ENCODE assay signal across 27 cellular contexts in genomic region chr4:173829565-173829964, GRCh38.
"Had no signal": no experiment of that assay in that cellular context is flagged by ENCODE, and none has a peak within 500 bp of the region (broad histone marks: within the 10 kb centered on the region; RNA-seq: fewer than 3 reads in every experiment).

No MANE protein-coding gene starts in this region.

- H3K36me3 ChIP-seq: stomach, suprapubic skin, thoracic aorta, thyroid gland, tibial artery, tibial nerve, transverse colon, upper lobe of left lung, uterus, vagina had no signal

- H3K4me1 Mint-ChIP-seq: stimulated activated effector memory CD8-positive, alpha-beta T cell treated with anti-CD3 and anti-CD28 coated beads, Interleukin-12 subunit alpha, Interleukin-12 subunit beta, amount 100 ng/mL, for 72 hours; stimulated activated memory B cell treated with anti-CD40 and anti-IgM and Interleukin-4, amounts not matched to agents 10 μg/mL and 1 μg/mL and 100 μg/mL, for 72 hours; stimulated activated naive B cell treated with anti-CD40 and anti-IgM and Interleukin-4, amounts not matched to agents 10 μg/mL and 1 μg/mL and 100 μg/mL, for 72 hours; stimulated activated naive CD8-positive, alpha-beta T cell treated with anti-CD3 and anti-CD28 coated beads, Interleukin-15, amount 100 ng/mL, for 72 hours had no signal

- H3K4me3 Mint-ChIP-seq: stimulated activated effector memory CD8-positive, alpha-beta T cell treated with anti-CD3 and anti-CD28 coated beads, Interleukin-12 subunit alpha, Interleukin-12 subunit beta, amount 100 ng/mL, for 72 hours; stimulated activated memory B cell treated with anti-CD40 and anti-IgM and Interleukin-4, amounts not matched to agents 10 μg/mL and 1 μg/mL and 100 μg/mL, for 72 hours; stimulated activated naive B cell treated with anti-CD40 and anti-IgM and Interleukin-4, amounts not matched to agents 10 μg/mL and 1 μg/mL and 100 μg/mL, for 72 hours; stimulated activated naive CD8-positive, alpha-beta T cell treated with anti-CD3 and anti-CD28 coated beads, Interleukin-15, amount 100 ng/mL, for 72 hours; stimulated activated naive CD8-positive, alpha-beta T cell treated with anti-CD3 and anti-CD28 coated beads, Interleukin-15, Interleukin-2, amounts not matched to agents 100 ng/mL and 50 ng/mL, for 24 hours; type B pancreatic cell had no signal

- H3K9me3 ChIP-seq: stomach, suprapubic skin, testis, thoracic aorta, thyroid gland, tibial artery, tibial nerve, transverse colon, upper lobe of left lung, uterus, vagina had no signal

- H3K27ac ChIP-seq: stomach, suprapubic skin, testis, thoracic aorta, thyroid gland, tibial artery, tibial nerve, transverse colon, upper lobe of left lung, uterus, vagina had no signal

- DNase-seq: stimulated activated CD4-positive, alpha-beta T cell treated with anti-CD3 and anti-CD28 coated beads, Interleukin-2, amount 100 ng/mL, for 48 hours; stimulated activated CD4-positive, alpha-beta T cell treated with anti-CD3 and anti-CD28 coated beads, Interleukin-4, amount 100 ng/mL, for 1 hour; stimulated activated CD4-positive, alpha-beta T cell treated with anti-CD3 and anti-CD28 coated beads, Interleukin-4, amount 100 ng/mL, for 24 hours; stimulated activated CD4-positive, alpha-beta T cell treated with anti-CD3 and anti-CD28 coated beads, Interleukin-4, amount 100 ng/mL, for 4 hours; stimulated activated CD8-positive, alpha-beta memory T cell treated with anti-CD3 and anti-CD28 coated beads, Interleukin-4, amount 100 ng/mL, for 48 hours; stimulated activated naive B cell treated with anti-CD40 and anti-IgM and Interleukin-4, amounts not matched to agents 10 μg/mL and 1 μg/mL and 100 μg/mL, for 72 hours; stimulated activated naive CD4-positive, alpha-beta T cell; stimulated activated naive CD4-positive, alpha-beta T cell treated with Interleukin-2 at 50 U/mL for 16 hours; stimulated activated naive CD8-positive, alpha-beta T cell treated with anti-CD3 and anti-CD28 coated beads, Interleukin-15, amount 100 ng/mL, for 72 hours; stimulated activated naive CD8-positive, alpha-beta T cell treated with anti-CD3 and anti-CD28 coated beads, Interleukin-15, Interleukin-2, amounts not matched to agents 100 U/mL and 50 U/mL, for 24 hours; stomach; substantia nigra; testis; thyroid gland; tibial artery; transverse colon; trophoblast cell; upper lobe of left lung; uterus had no signal

- H3K4me3 ChIP-seq: stomach, suprapubic skin, testis, thoracic aorta, thyroid gland, tibial artery, tibial nerve, transverse colon, upper lobe of left lung, uterus, vagina had no signal

- H3K9me3 Mint-ChIP-seq: stimulated activated effector memory CD8-positive, alpha-beta T cell treated with anti-CD3 and anti-CD28 coated beads, Interleukin-12 subunit alpha, Interleukin-12 subunit beta, amount 100 ng/mL, for 72 hours; stimulated activated naive CD8-positive, alpha-beta T cell treated with anti-CD3 and anti-CD28 coated beads, Interleukin-15, Interleukin-2, amounts not matched to agents 100 ng/mL and 50 ng/mL, for 24 hours had no signal

- H3K27me3 ChIP-seq: stomach, suprapubic skin, testis, thyroid gland, tibial artery, tibial nerve, transverse colon, upper lobe of left lung, uterus, vagina had no signal

- H3K27me3 Mint-ChIP-seq: stimulated activated memory B cell treated with anti-CD40 and anti-IgM and Interleukin-4, amounts not matched to agents 10 μg/mL and 1 μg/mL and 100 μg/mL, for 72 hours; stimulated activated naive B cell treated with anti-CD40 and anti-IgM and Interleukin-4, amounts not matched to agents 10 μg/mL and 1 μg/mL and 100 μg/mL, for 72 hours; stimulated activated naive CD8-positive, alpha-beta T cell treated with anti-CD3 and anti-CD28 coated beads, Interleukin-15, Interleukin-2, amounts not matched to agents 100 ng/mL and 50 ng/mL, for 24 hours; type B pancreatic cell had no signal

- H3K36me3 Mint-ChIP-seq: stimulated activated effector memory CD8-positive, alpha-beta T cell treated with anti-CD3 and anti-CD28 coated beads, Interleukin-12 subunit alpha, Interleukin-12 subunit beta, amount 100 ng/mL, for 72 hours; stimulated activated memory B cell treated with anti-CD40 and anti-IgM and Interleukin-4, amounts not matched to agents 10 μg/mL and 1 μg/mL and 100 μg/mL, for 72 hours; stimulated activated naive B cell treated with anti-CD40 and anti-IgM and Interleukin-4, amounts not matched to agents 10 μg/mL and 1 μg/mL and 100 μg/mL, for 72 hours; type B pancreatic cell had no signal

- ATAC-seq: stimulated activated effector memory CD8-positive, alpha-beta T cell treated with anti-CD3 and anti-CD28 coated beads, Interleukin-12 subunit alpha, Interleukin-12 subunit beta, amount 100 ng/mL, for 72 hours; stimulated activated memory B cell treated with anti-CD40 and anti-IgM and Interleukin-4, amounts not matched to agents 10 μg/mL and 1 μg/mL and 100 μg/mL, for 72 hours; stimulated activated naive B cell treated with anti-CD40 and anti-IgM and Interleukin-4, amounts not matched to agents 10 μg/mL and 1 μg/mL and 100 μg/mL, for 72 hours; stimulated activated naive CD8-positive, alpha-beta T cell treated with anti-CD3 and anti-CD28 coated beads, Interleukin-15, amount 100 ng/mL, for 72 hours; stimulated activated naive CD8-positive, alpha-beta T cell treated with anti-CD3 and anti-CD28 coated beads, Interleukin-15, Interleukin-2, amounts not matched to agents 100 U/mL and 50 U/mL, for 24 hours had no signal

- H3K4me1 ChIP-seq: stomach, suprapubic skin, testis, thyroid gland, tibial artery, tibial nerve, transverse colon, upper lobe of left lung, uterus, vagina had no signal

- H3K27ac Mint-ChIP-seq: stimulated activated effector memory CD8-positive, alpha-beta T cell treated with anti-CD3 and anti-CD28 coated beads, Interleukin-12 subunit alpha, Interleukin-12 subunit beta, amount 100 ng/mL, for 72 hours; stimulated activated memory B cell treated with anti-CD40 and anti-IgM and Interleukin-4, amounts not matched to agents 10 μg/mL and 1 μg/mL and 100 μg/mL, for 72 hours; stimulated activated naive B cell treated with anti-CD40 and anti-IgM and Interleukin-4, amounts not matched to agents 10 μg/mL and 1 μg/mL and 100 μg/mL, for 72 hours; stimulated activated naive CD8-positive, alpha-beta T cell treated with anti-CD3 and anti-CD28 coated beads, Interleukin-15, amount 100 ng/mL, for 72 hours; stimulated activated naive CD8-positive, alpha-beta T cell treated with anti-CD3 and anti-CD28 coated beads, Interleukin-15, Interleukin-2, amounts not matched to agents 100 ng/mL and 50 ng/mL, for 24 hours; type B pancreatic cell had no signal
